Comparison of ENCODE assay signal across 1 cellular context in genomic region chr1:107183011-107183410, GRCh38.
TF ChIP-seq lines count a peak whose summit lies in the region.

No MANE protein-coding gene starts in this region.

TF ChIP-seq in GM23338, 12 proteins besides CTCF, POLR2A, EP300 and RAD21 (continued from another document):
- no peak for TF ChIP-seq REST (IDR thresholded peaks at IDR 0.05; ENCODE audit: unreplicated experiment)
